ENCODE assay signal across 20 cellular contexts in genomic region chr7:95357623-95358022, GRCh38. TPM values are rescaled to one million over a fixed set of nuclear protein-coding genes. Genes with fewer than 3 reads are reported as not detected.
DNase-seq lines count a peak whose midpoint lies in the region; ATAC-seq, FAIRE-seq and TF ChIP-seq lines count a peak whose summit lies in the region.
"Had no signal": no experiment of that assay in that cellular context is flagged by ENCODE, and none has a peak within 500 bp of the region (broad histone marks: within the 10 kb centered on the region; RNA-seq: fewer than 3 reads in every experiment).

No MANE protein-coding gene starts in this region.

- no peaks in the 10 kb centered on the region for H3K9me2 ChIP-seq in hepatocyte (replicated peaks; ENCODE audit: insufficient read depth)

- no peaks in the 10 kb centered on the region for H3K79me1 ChIP-seq in IMR-90 (ENCODE audit: low read depth in 1 of 2, low read length in 2 of 2)
- no peaks in the 10 kb centered on the region for H3K79me1 ChIP-seq in H1 (ENCODE audit: low read depth, low read length)

- H3K56ac ChIP-seq in IMR-90 (ENCODE audit: extremely low read depth, insufficient read depth, low read length) (no peak overlapping the region), H1 (replicated peaks; ENCODE audit: insufficient read length, low read depth, low read length) (no peak overlapping the region)

- H3K36me3 Mint-ChIP-seq in neural crest cell (ENCODE audit: low read depth): no peaks in the 10 kb centered on the region
- H3K36me3 Mint-ChIP-seq: T-cell had no signal

- intact Hi-C loops in IMR-90 (cut with micrococcal nuclease): loop anchor here (1.0 kb wide), 1 partner anchor 120 kb away; no protein-coding TSS in a partner anchor

- no peak overlapping the region for H4K8ac ChIP-seq in IMR-90 (ENCODE audit: low read depth in 2 of 2, low read length in 2 of 2)
- no peak overlapping the region for H4K8ac ChIP-seq in H1 (ENCODE audit: extremely low read depth, insufficient read depth, low read length)

- DNase-seq in IMR-90 (no peak), H1 (ENCODE audit: low read depth in 1 of 2, low spot score in 2 of 2) (no peak), neural crest cell (ENCODE audit: low read depth, low spot score) (no peak), AG20443 (ENCODE audit: low spot score) (no peak), hepatocyte (ENCODE audit: low spot score) (no peak)
- DNase-seq in stimulated activated naive CD4-positive, alpha-beta T cell treated with Interleukin-2 at 50 U/mL for 16 hours (lab: John Stamatoyannopoulos, UW): no peak
- DNase-seq: activated CD4-positive, alpha-beta T cell treated with anti-CD3 and anti-CD28 coated beads, Interleukin-2, amount 50 U/mL, for 4 hours; activated naive CD4-positive, alpha-beta T cell treated with Interleukin-2 at 50 U/mL for 16 hours; anterior cingulate cortex; HFFc6; Karpas-422; NCI-H1417; small intestine; stimulated activated CD4-positive, alpha-beta T cell treated with anti-CD3 and anti-CD28 coated beads, Interleukin-4, amount 100 ng/mL, for 1 hour; T-cell had no signal

- TF ChIP-seq RAD21 in IMR-90 (IDR thresholded peaks at IDR 0.05; ENCODE audit: low read length) (peak; percentile 15; the same call in 1 of the 2 replicates), H1 (IDR thresholded peaks at IDR 0.05 in 1 of 2, conservative IDR thresholded peaks at IDR 0.05 in 1 of 2; ENCODE audit: low read depth in 2 of 2, low read length in 2 of 2) (peak; percentile 52 to 55)

- no peak for ATAC-seq in IMR-90 (ENCODE audit: low read depth)
- ATAC-seq: gastroesophageal sphincter, T-cell had no signal

- no peak for TF ChIP-seq EP300 in H1 (IDR thresholded peaks at IDR 0.05; ENCODE audit: borderline replicate concordance in 1 of 2, low read depth in 2 of 2, low read length in 2 of 2)

- H3K9me1 ChIP-seq in IMR-90 (ENCODE audit: insufficient read depth, low read length): no peaks in the 10 kb centered on the region

- H2BK12ac ChIP-seq in H1 (ENCODE audit: low read depth, low read length): no peak overlapping the region

- H2AK5ac ChIP-seq in IMR-90 (ENCODE audit: low read depth, low read length) (no peak overlapping the region), H1 (ENCODE audit: low read depth, low read length) (no peak overlapping the region)

- FAIRE-seq in H1 (lab: Jason Lieb, UNC): no peak
- FAIRE-seq: colon, small intestine had no signal

- no peak overlapping the region for H2BK5ac ChIP-seq in IMR-90 (ENCODE audit: low read depth, low read length, poor library complexity, severe bottlenecking)
- H2BK5ac ChIP-seq in H1 (ENCODE audit: low read depth, low read length): no peak overlapping the region

- H3K9me3 ChIP-seq in IMR-90 (ENCODE audit: control insufficient read depth, insufficient read depth, low read length): no peaks in the 10 kb centered on the region
- peaks cover 5% of the 10 kb centered on the region in 2 experiments; a peak in 1 of 4 replicates for H3K9me3 ChIP-seq in H1 (ENCODE audit: insufficient read depth in 2 of 2, low read depth in 1 of 2, low read length in 1 of 2)
- no peaks in the 10 kb centered on the region for H3K9me3 ChIP-seq in hepatocyte (ENCODE audit: low read depth)
- H3K9me3 ChIP-seq: vagina had no signal

- H3K4me2 ChIP-seq in IMR-90 (ENCODE audit: low read depth, low read length) (no peak overlapping the region), H1 (ENCODE audit: insufficient read depth in 1 of 2, low read depth in 2 of 2, low read length in 2 of 2) (no peak overlapping the region), hepatocyte (no peak overlapping the region)
- H3K4me2 ChIP-seq: BLaER1 treated with 17β-estradiol and CSF1 and Interleukin-3, amounts not matched to agents 10 nM and 100 nM had no signal

- no peak overlapping the region for H2BK120ac ChIP-seq in IMR-90 (ENCODE audit: low read depth, low read length)
- H2BK120ac ChIP-seq in H1 (replicated peaks; ENCODE audit: low read depth, low read length): no peak overlapping the region

- no peaks in the 10 kb centered on the region for H3K23me2 ChIP-seq in H1 (ENCODE audit: low read depth, low read length)

- H2AFZ ChIP-seq in IMR-90 (replicated peaks; ENCODE audit: low read length, poor library complexity) (no peak overlapping the region), H1 (ENCODE audit: low read length) (no peak overlapping the region), hepatocyte (no peak overlapping the region)

- in situ Hi-C loops in IMR-90 (cut with MboI; ENCODE audit: low sequenced_read_pairs): no loop called here

- H3K4me3 Mint-ChIP-seq in neural crest cell: no peak overlapping the region
- H3K4me3 Mint-ChIP-seq: HFFc6, T-cell had no signal

- no TSS peak for BruUV-seq in IMR-90 (replicated peaks; lab: Mats Ljungman, UMichigan)

- TF ChIP-seq CTCF in C4-2B (conservative IDR thresholded peaks at IDR 0.05) (peak; percentile 9; the same call in 1 of the 2 replicates), IMR-90 (conservative IDR thresholded peaks at IDR 0.05; ENCODE audit: low read depth, low read length) (0 out of 2 replicates have a peak, but pooled peaks have one; percentile 27), H1 (IDR thresholded peaks at IDR 0.05; ENCODE audit: control extremely low read depth in 1 of 3, insufficient read depth in 1 of 3, low read depth in 1 of 3, low read length in 3 of 3) (no peak), neural crest cell (conservative IDR thresholded peaks at IDR 0.05) (peak; percentile 12), hepatocyte (IDR thresholded peaks at IDR 0.05; ENCODE audit: poor library complexity) (no peak)

- H2BK20ac ChIP-seq in IMR-90 (ENCODE audit: low read depth, low read length) (no peak overlapping the region), H1 (ENCODE audit: low read length) (no peak overlapping the region)

- no peak overlapping the region for H3K23ac ChIP-seq in IMR-90 (ENCODE audit: low read depth, low read length)
- H3K23ac ChIP-seq in H1 (ENCODE audit: insufficient read length): no peak overlapping the region

- no peak overlapping the region for H3K27ac ChIP-seq in C4-2B
- no peak overlapping the region for H3K27ac ChIP-seq in IMR-90 (ENCODE audit: insufficient read depth, low read length)
- H3K27ac ChIP-seq in H1 (ENCODE audit: low read depth, low read length): no peak overlapping the region
- no peak overlapping the region for H3K27ac ChIP-seq in hepatocyte
- H3K27ac ChIP-seq: BLaER1 treated with 17β-estradiol and CSF1 and Interleukin-3, amounts not matched to agents 10 nM and 100 nM; gastroesophageal sphincter; vagina had no signal

- no peak overlapping the region for H4K5ac ChIP-seq in IMR-90 (ENCODE audit: low read depth, low read length)
- H4K5ac ChIP-seq in H1 (ENCODE audit: insufficient read length, low read depth, low read length): no peak overlapping the region

- H3K36me3 ChIP-seq in IMR-90 (ENCODE audit: control insufficient read depth, insufficient read depth, low read length): no peaks in the 10 kb centered on the region
- no peaks in the 10 kb centered on the region for H3K36me3 ChIP-seq in H1 (ENCODE audit: control insufficient read depth in 2 of 4, insufficient read depth in 4 of 4, low read length in 3 of 4)
- no peaks in the 10 kb centered on the region for H3K36me3 ChIP-seq in hepatocyte (replicated peaks; ENCODE audit: insufficient read depth, low read depth)
- H3K36me3 ChIP-seq: BLaER1 treated with 17β-estradiol and CSF1 and Interleukin-3, amounts not matched to agents 10 nM and 100 nM; gastroesophageal sphincter; vagina had no signal

- no peak overlapping the region for H3K9ac ChIP-seq in IMR-90 (ENCODE audit: low read depth, low read length)
- no peak overlapping the region for H3K9ac ChIP-seq in H1 (replicated peaks in 1 of 4; ENCODE audit: extremely low read depth in 1 of 4, low read depth in 3 of 4, low read length in 3 of 4)
- H3K9ac ChIP-seq: BLaER1 treated with 17β-estradiol and CSF1 and Interleukin-3, amounts not matched to agents 10 nM and 100 nM had no signal

- H3K18ac ChIP-seq in IMR-90 (ENCODE audit: low read depth, low read length): no peak overlapping the region
- no peak overlapping the region for H3K18ac ChIP-seq in H1 (ENCODE audit: extremely low read depth, low read length)

- POLR2A ChIA-PET in IMR-90 (lab: Charles Lee; ENCODE audit: unreplicated experiment) (no interaction called here), H1 (lab: Charles Lee; ENCODE audit: partially characterized antibody) (no interaction called here)

- CTCF ChIA-PET in IMR-90 (lab: Yijun Ruan, JAX) (interaction anchor here (0.6 kb wide), 1 partner anchor 87 kb away, joined by 5 read pairs; no protein-coding TSS in a partner anchor), H1 (lab: Charles Lee; ENCODE audit: partially characterized antibody) (interaction anchor here (0.5 to 1.5 kb wide), 4 partner anchors 48 to 333 kb away, joined by 3 to 6 read pairs (median 4); no protein-coding TSS in a partner anchor)

- WGBS in IMR-90 (ENCODE audit: extremely low coverage in 2 of 2, insufficient read length in 1 of 2), 2 experiments: no CpG with 5 or more reads among the region's 3 CpGs
- WGBS in H1 (ENCODE audit: extremely low coverage in 1 of 2, insufficient coverage in 1 of 2, insufficient read length in 1 of 2, insufficient replicate concordance in 2 of 2, low coverage in 1 of 2, low lambda C conversion rate in 2 of 2, missing lambda C conversion rate in 1 of 2), 2 experiments: 80% methylated on average over 3 of the region's 3 CpGs; no CpG with 5 or more reads in 1 of the 2 experiments
- 51% methylated on average over 3 of the region's 3 CpGs for WGBS in hepatocyte (ENCODE audit: low lambda C conversion rate, missing lambda C conversion rate)

- H3K14ac ChIP-seq in IMR-90 (replicated peaks; ENCODE audit: low read depth, low read length) (no peak overlapping the region), H1 (ENCODE audit: insufficient read length) (no peak overlapping the region)

- H4K91ac ChIP-seq in IMR-90 (ENCODE audit: insufficient read depth, low read depth, low read length) (no peak overlapping the region), H1 (replicated peaks; ENCODE audit: insufficient read length, low read length) (no peak overlapping the region)

- no peaks in the 10 kb centered on the region for H3K4me1 ChIP-seq in IMR-90 (ENCODE audit: control insufficient read depth, insufficient read depth, low read length)
- no peaks in the 10 kb centered on the region for H3K4me1 ChIP-seq in H1 (replicated peaks in 1 of 4; ENCODE audit: control insufficient read depth in 3 of 4, insufficient read depth in 4 of 4, low read length in 3 of 4)
- no peaks in the 10 kb centered on the region for H3K4me1 ChIP-seq in hepatocyte (ENCODE audit: insufficient read depth)
- H3K4me1 ChIP-seq: BLaER1 treated with 17β-estradiol and CSF1 and Interleukin-3, amounts not matched to agents 10 nM and 100 nM; gastroesophageal sphincter; vagina had no signal

- H3K4ac ChIP-seq in IMR-90 (ENCODE audit: low read depth, low read length) (no peak overlapping the region), H1 (replicated peaks; ENCODE audit: insufficient read length, low read depth, low read length) (no peak overlapping the region)

- peak overlapping the region; percentile 35 for H3K27ac Mint-ChIP-seq in neural crest cell (ENCODE audit: unreplicated experiment)
- H3K27ac Mint-ChIP-seq: HFFc6, T-cell had no signal

- H3K27me3 ChIP-seq in IMR-90 (ENCODE audit: control insufficient read depth, insufficient read depth, low read length) (no peaks in the 10 kb centered on the region), H1 (replicated peaks in 1 of 4; ENCODE audit: control insufficient read depth in 3 of 4, extremely low read depth in 1 of 4, insufficient read depth in 3 of 4, low read length in 3 of 4) (no peaks in the 10 kb centered on the region), hepatocyte (no peaks in the 10 kb centered on the region)
- H3K27me3 ChIP-seq: BLaER1 treated with 17β-estradiol and CSF1 and Interleukin-3, amounts not matched to agents 10 nM and 100 nM; gastroesophageal sphincter; vagina had no signal

- H4K20me1 ChIP-seq in IMR-90 (ENCODE audit: insufficient read depth, low read length): no peaks in the 10 kb centered on the region
- H4K20me1 ChIP-seq in H1 (replicated peaks in 1 of 2; ENCODE audit: control insufficient read depth in 1 of 2, insufficient read depth in 2 of 2, low read length in 2 of 2): no peaks in the 10 kb centered on the region
- no peaks in the 10 kb centered on the region for H4K20me1 ChIP-seq in hepatocyte (ENCODE audit: insufficient read depth, poor library complexity, severe bottlenecking)
- H4K20me1 ChIP-seq: BLaER1 treated with 17β-estradiol and CSF1 and Interleukin-3, amounts not matched to agents 10 nM and 100 nM had no signal

- dilution Hi-C loops in IMR-90 (cut with HindIII; ENCODE audit: low sequenced_read_pairs, unreplicated experiment): no loop called here

- peaks cover 4% of the 10 kb centered on the region for H3K9me3 Mint-ChIP-seq in neural crest cell
- H3K9me3 Mint-ChIP-seq: T-cell had no signal

- H3K79me2 ChIP-seq in H1 (ENCODE audit: control insufficient read depth in 1 of 2, insufficient read depth in 2 of 2, low read length in 2 of 2): no peaks in the 10 kb centered on the region
- H3K79me2 ChIP-seq in hepatocyte: no peaks in the 10 kb centered on the region

- H3K27me3 Mint-ChIP-seq in neural crest cell (ENCODE audit: low read depth): no peaks in the 10 kb centered on the region

- TF ChIP-seq POLR2A in IMR-90 (IDR thresholded peaks at IDR 0.05; ENCODE audit: low read depth, low read length) (no peak), H1 (IDR thresholded peaks at IDR 0.05; ENCODE audit: control extremely low read depth in 1 of 2, low read depth in 2 of 2, low read length in 2 of 2) (no peak)

- H2AK9ac ChIP-seq in IMR-90 (replicated peaks; ENCODE audit: low read depth, low read length, poor library complexity): no peak overlapping the region

- H2BK15ac ChIP-seq in IMR-90 (ENCODE audit: low read depth, low read length) (no peak overlapping the region), H1 (ENCODE audit: low read length) (no peak overlapping the region)

- H3K4me1 Mint-ChIP-seq in neural crest cell: no peaks in the 10 kb centered on the region
- H3K4me1 Mint-ChIP-seq: T-cell had no signal

- H3K4me3 ChIP-seq in IMR-90 (ENCODE audit: insufficient read depth, low read depth, low read length): no peak overlapping the region
- no peak overlapping the region for H3K4me3 ChIP-seq in H1 (ENCODE audit: extremely low read depth in 1 of 4, insufficient read depth in 2 of 4, low read depth in 3 of 4, low read length in 4 of 4)
- H3K4me3 ChIP-seq in hepatocyte: no peak overlapping the region
- H3K4me3 ChIP-seq: BLaER1 treated with 17β-estradiol and CSF1 and Interleukin-3, amounts not matched to agents 10 nM and 100 nM; gastroesophageal sphincter; vagina had no signal

RNA-seq across cellular contexts. Expression of gene PON1, which starts 33.3 kb away (rescaled TPM):
- total RNA-seq in IMR-90 (2012; rRNA removed) (not detected in 2 replicates), neural crest cell (not detected in 2 replicates), hepatocyte (29.2 and 37.4 TPM in 2 replicates)
- polyA plus RNA-seq in IMR-90 (2012; rRNA removed) (not detected in 2 replicates), H1 (2011; rRNA removed) (not detected in 2 replicates), hepatocyte (42.2 and 62.3 TPM in 2 replicates)
- not detected in 2 replicates for polyA plus RNA-seq in IMR-90 (2012; cell fraction: cytosol; rRNA removed)
- not detected in 2 replicates for polyA plus RNA-seq in IMR-90 (2012; cell fraction: nucleus; rRNA removed; ENCODE audit: low replicate concordance)
- not detected in 2 replicates for total RNA-seq in H1 (2021; fragmentation: NEBNext Ultra II Directional; extraction: Animal tissue kit (Norgen Biotek cat#: 25700))
- polyA plus RNA-seq in H1 (2011; cell fraction: cytosol; rRNA removed): not detected
- polyA plus RNA-seq in H1 (2011; cell fraction: nucleus; rRNA removed): not detected
- 0.59 TPM in 1 of 4 replicates, not detected in the others for polyA plus RNA-seq in H1 (2012, experiment 1 of 2)
- not detected for polyA plus RNA-seq in H1 (2012, experiment 2 of 2)
- polyA plus RNA-seq in H1 (2013, experiment 1 of 2): not detected
- 0.07 TPM for polyA plus RNA-seq in H1 (2013, experiment 2 of 2)
- 0.38 and 1.3 TPM in 2 replicates for polyA minus RNA-seq in H1 (2011; rRNA and poly(A)+ RNA removed)
- not detected for polyA minus RNA-seq in H1 (2011; cell fraction: cytosol; rRNA and poly(A)+ RNA removed)
- not detected for polyA minus RNA-seq in H1 (2011; cell fraction: nucleus; rRNA and poly(A)+ RNA removed)
- total RNA-seq: gastroesophageal sphincter, HFFc6, vagina had no signal

RNA-seq across cellular contexts. Expression of gene PON3, which starts 38.6 kb away (rescaled TPM):
- total RNA-seq in IMR-90 (2012; rRNA removed) (not detected in 2 replicates), neural crest cell (not detected in 2 replicates), hepatocyte (not detected in 2 replicates)
- polyA plus RNA-seq in IMR-90 (2012; rRNA removed) (not detected in 2 replicates), H1 (2011; rRNA removed) (not detected in 2 replicates), hepatocyte (0.45 and 0.89 TPM in 2 replicates)
- not detected in 2 replicates for polyA plus RNA-seq in IMR-90 (2012; cell fraction: cytosol; rRNA removed)
- polyA plus RNA-seq in IMR-90 (2012; cell fraction: nucleus; rRNA removed; ENCODE audit: low replicate concordance): not detected in 2 replicates
- total RNA-seq in H1 (2021; fragmentation: NEBNext Ultra II Directional; extraction: Animal tissue kit (Norgen Biotek cat#: 25700)): not detected in 2 replicates
- not detected for polyA plus RNA-seq in H1 (2011; cell fraction: cytosol; rRNA removed)
- polyA plus RNA-seq in H1 (2011; cell fraction: nucleus; rRNA removed): 0.10 TPM
- polyA plus RNA-seq in H1 (2012, experiment 1 of 2): not detected in 4 replicates
- polyA plus RNA-seq in H1 (2012, experiment 2 of 2): not detected
- 0.06 TPM for polyA plus RNA-seq in H1 (2013, experiment 1 of 2)
- polyA plus RNA-seq in H1 (2013, experiment 2 of 2): 0.17 TPM
- not detected in 2 replicates for polyA minus RNA-seq in H1 (2011; rRNA and poly(A)+ RNA removed)
- not detected for polyA minus RNA-seq in H1 (2011; cell fraction: cytosol; rRNA and poly(A)+ RNA removed)
- polyA minus RNA-seq in H1 (2011; cell fraction: nucleus; rRNA and poly(A)+ RNA removed): not detected
- total RNA-seq: HFFc6 had no signal

Comparison
In these comparisons a context has a peak if more than half of its experiments do, and no peak if none do; other contexts are left out.
1. CTCF ChIP-seq: peak in C4-2B (single experiment), IMR-90 (single experiment) and neural crest cell (single experiment); none in H1 (0 of 3) and hepatocyte (single experiment).
2. RNA of gene PON1, which starts 33.3 kb away (total RNA-seq): 29.2 to 37.4 TPM in hepatocyte; not detected in H1, not detected in neural crest cell and not detected in IMR-90; every median in the first group is over 10 times any median in the second.